ENCODE assay signal across 1 cellular context in the genomic region with DNA sequence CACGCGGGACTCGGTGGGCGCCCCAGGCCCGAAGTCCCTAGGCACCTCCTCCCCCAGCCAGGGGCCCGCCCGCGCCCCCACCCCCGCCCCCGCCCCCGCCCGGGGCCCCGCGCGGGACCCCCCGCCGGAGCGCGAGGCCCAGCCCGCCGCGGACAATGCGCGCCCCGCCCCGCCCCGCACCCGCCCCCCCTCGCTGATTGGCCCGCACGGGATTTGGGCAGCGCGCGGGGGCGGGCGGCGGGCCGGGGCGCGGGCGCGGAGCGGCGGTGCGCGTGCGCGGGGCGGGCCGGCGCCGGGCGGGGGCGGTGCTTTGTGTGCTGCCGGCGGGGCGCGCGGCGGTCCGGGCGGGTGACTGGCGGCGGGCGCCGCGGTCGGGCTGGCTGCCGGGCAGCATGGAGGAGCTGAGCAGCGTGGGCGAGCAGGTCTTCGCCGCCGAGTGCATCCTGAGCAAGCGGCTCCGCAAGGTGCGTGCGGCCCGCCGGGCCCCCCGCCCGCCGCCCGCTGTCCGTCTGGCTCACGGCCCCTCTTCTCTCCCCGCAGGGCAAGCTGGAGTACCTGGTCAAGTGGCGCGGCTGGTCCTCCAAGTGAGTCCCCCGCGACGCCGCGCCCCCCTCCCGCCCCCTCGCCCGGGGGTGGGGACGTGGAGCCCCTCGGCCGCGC.
TF ChIP-seq lines count a peak whose summit lies in the region.

A gene (plus strand): TSS at position 305 of the 660 bp plus-strand sequence. CDS start 88 bp downstream, at position 393.

TF ChIP-seq in GM23338, 12 proteins besides CTCF, POLR2A, EP300 and RAD21 (continued from another document):
- TF ChIP-seq, protein P1, sequence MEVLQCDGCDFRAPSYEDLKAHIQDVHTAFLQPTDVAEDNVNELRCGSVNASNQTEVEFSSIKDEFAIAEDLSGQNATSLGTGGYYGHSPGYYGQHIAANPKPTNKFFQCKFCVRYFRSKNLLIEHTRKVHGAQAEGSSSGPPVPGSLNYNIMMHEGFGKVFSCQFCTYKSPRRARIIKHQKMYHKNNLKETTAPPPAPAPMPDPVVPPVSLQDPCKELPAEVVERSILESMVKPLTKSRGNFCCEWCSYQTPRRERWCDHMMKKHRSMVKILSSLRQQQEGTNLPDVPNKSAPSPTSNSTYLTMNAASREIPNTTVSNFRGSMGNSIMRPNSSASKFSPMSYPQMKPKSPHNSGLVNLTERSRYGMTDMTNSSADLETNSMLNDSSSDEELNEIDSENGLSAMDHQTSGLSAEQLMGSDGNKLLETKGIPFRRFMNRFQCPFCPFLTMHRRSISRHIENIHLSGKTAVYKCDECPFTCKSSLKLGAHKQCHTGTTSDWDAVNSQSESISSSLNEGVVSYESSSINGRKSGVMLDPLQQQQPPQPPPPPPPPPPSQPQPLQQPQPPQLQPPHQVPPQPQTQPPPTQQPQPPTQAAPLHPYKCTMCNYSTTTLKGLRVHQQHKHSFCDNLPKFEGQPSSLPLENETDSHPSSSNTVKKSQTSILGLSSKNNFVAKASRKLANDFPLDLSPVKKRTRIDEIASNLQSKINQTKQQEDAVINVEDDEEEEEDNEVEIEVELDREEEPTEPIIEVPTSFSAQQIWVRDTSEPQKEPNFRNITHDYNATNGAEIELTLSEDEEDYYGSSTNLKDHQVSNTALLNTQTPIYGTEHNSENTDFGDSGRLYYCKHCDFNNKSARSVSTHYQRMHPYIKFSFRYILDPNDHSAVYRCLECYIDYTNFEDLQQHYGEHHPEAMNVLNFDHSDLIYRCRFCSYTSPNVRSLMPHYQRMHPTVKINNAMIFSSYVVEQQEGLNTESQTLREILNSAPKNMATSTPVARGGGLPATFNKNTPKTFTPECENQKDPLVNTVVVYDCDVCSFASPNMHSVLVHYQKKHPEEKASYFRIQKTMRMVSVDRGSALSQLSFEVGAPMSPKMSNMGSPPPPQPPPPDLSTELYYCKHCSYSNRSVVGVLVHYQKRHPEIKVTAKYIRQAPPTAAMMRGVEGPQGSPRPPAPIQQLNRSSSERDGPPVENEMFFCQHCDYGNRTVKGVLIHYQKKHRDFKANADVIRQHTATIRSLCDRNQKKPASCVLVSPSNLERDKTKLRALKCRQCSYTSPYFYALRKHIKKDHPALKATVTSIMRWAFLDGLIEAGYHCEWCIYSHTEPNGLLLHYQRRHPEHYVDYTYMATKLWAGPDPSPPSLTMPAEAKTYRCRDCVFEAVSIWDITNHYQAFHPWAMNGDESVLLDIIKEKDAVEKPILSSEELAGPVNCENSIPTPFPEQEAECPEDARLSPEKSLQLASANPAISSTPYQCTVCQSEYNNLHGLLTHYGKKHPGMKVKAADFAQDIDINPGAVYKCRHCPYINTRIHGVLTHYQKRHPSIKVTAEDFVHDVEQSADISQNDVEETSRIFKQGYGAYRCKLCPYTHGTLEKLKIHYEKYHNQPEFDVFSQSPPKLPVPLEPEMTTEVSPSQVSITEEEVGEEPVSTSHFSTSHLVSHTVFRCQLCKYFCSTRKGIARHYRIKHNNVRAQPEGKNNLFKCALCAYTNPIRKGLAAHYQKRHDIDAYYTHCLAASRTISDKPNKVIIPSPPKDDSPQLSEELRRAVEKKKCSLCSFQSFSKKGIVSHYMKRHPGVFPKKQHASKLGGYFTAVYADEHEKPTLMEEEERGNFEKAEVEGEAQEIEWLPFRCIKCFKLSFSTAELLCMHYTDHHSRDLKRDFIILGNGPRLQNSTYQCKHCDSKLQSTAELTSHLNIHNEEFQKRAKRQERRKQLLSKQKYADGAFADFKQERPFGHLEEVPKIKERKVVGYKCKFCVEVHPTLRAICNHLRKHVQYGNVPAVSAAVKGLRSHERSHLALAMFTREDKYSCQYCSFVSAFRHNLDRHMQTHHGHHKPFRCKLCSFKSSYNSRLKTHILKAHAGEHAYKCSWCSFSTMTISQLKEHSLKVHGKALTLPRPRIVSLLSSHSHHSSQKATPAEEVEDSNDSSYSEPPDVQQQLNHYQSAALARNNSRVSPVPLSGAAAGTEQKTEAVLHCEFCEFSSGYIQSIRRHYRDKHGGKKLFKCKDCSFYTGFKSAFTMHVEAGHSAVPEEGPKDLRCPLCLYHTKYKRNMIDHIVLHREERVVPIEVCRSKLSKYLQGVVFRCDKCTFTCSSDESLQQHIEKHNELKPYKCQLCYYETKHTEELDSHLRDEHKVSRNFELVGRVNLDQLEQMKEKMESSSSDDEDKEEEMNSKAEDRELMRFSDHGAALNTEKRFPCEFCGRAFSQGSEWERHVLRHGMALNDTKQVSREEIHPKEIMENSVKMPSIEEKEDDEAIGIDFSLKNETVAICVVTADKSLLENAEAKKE (CRISPR knock-in tag; IDR thresholded peaks at IDR 0.05), result no peak
- TF ChIP-seq, protein P2, sequence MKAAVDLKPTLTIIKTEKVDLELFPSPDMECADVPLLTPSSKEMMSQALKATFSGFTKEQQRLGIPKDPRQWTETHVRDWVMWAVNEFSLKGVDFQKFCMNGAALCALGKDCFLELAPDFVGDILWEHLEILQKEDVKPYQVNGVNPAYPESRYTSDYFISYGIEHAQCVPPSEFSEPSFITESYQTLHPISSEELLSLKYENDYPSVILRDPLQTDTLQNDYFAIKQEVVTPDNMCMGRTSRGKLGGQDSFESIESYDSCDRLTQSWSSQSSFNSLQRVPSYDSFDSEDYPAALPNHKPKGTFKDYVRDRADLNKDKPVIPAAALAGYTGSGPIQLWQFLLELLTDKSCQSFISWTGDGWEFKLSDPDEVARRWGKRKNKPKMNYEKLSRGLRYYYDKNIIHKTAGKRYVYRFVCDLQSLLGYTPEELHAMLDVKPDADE (IDR thresholded peaks at IDR 0.05), result no peak
- TF ChIP-seq POLR2AphosphoS5 (IDR thresholded peaks at IDR 0.05; ENCODE audit: low read depth), result peak; percentile 39; the same call in 1 of the 2 replicates
